20 cellular contexts compared by ENCODE assay signal in genomic region chr7:17631061-17631460, GRCh38.
DNase-seq lines count a peak whose midpoint lies in the region; ATAC-seq, FAIRE-seq and TF ChIP-seq lines count a peak whose summit lies in the region.
"Had no signal": no experiment of that assay in that cellular context is flagged by ENCODE, and none has a peak within 500 bp of the region (broad histone marks: within the 10 kb centered on the region; RNA-seq: fewer than 3 reads in every experiment).

No MANE protein-coding gene starts in this region.

- in situ Hi-C loops in IMR-90 (cut with MboI; ENCODE audit: low sequenced_read_pairs), result no loop called here

- H3K18ac ChIP-seq in IMR-90 (ENCODE audit: low read depth, low read length), result no peak overlapping the region

- no peak overlapping the region for H2AFZ ChIP-seq in IMR-90 (replicated peaks; ENCODE audit: low read length, poor library complexity)

- no peak overlapping the region for H3K4me3 Mint-ChIP-seq in stimulated activated memory B cell treated with anti-CD40 and anti-IgM and Interleukin-4, amounts not matched to agents 10 μg/mL and 1 μg/mL and 100 μg/mL, for 72 hours
- H3K4me3 Mint-ChIP-seq: B cell; CD4-positive, alpha-beta T cell; CD8-positive, alpha-beta T cell had no signal

- no peaks in the 10 kb centered on the region for H3K27me3 Mint-ChIP-seq in stimulated activated memory B cell treated with anti-CD40 and anti-IgM and Interleukin-4, amounts not matched to agents 10 μg/mL and 1 μg/mL and 100 μg/mL, for 72 hours
- H3K27me3 Mint-ChIP-seq: B cell; CD4-positive, alpha-beta T cell had no signal

- H4K5ac ChIP-seq in IMR-90 (ENCODE audit: low read depth, low read length), result no peak overlapping the region

- no peak overlapping the region for H3K23ac ChIP-seq in IMR-90 (ENCODE audit: low read depth, low read length)

- POLR2A ChIA-PET in A549 (lab: Yijun Ruan, JAX) (no interaction called here), IMR-90 (lab: Charles Lee; ENCODE audit: unreplicated experiment) (no interaction called here)

- dilution Hi-C loops in IMR-90 (cut with HindIII; ENCODE audit: low sequenced_read_pairs, unreplicated experiment), result no loop called here

- H2BK120ac ChIP-seq in IMR-90 (ENCODE audit: low read depth, low read length), result no peak overlapping the region

- no peak overlapping the region for H3K4ac ChIP-seq in IMR-90 (ENCODE audit: low read depth, low read length)

- H4K20me1 ChIP-seq in IMR-90 (ENCODE audit: insufficient read depth, low read length), result no peaks in the 10 kb centered on the region
- H4K20me1 ChIP-seq: BLaER1 treated with 17β-estradiol and CSF1 and Interleukin-3, amounts not matched to agents 10 nM and 100 nM had no signal

- no peak for ATAC-seq in A549
- no peak for ATAC-seq in IMR-90 (ENCODE audit: low read depth)
- peak; percentile 14 for ATAC-seq in stimulated activated memory B cell treated with anti-CD40 and anti-IgM and Interleukin-4, amounts not matched to agents 10 μg/mL and 1 μg/mL and 100 μg/mL, for 72 hours
- ATAC-seq in omental fat pad (ENCODE audit: low FRiP score), result no peak
- ATAC-seq: CD8-positive, alpha-beta T cell had no signal

- no peak overlapping the region for H3K27ac Mint-ChIP-seq in stimulated activated memory B cell treated with anti-CD40 and anti-IgM and Interleukin-4, amounts not matched to agents 10 μg/mL and 1 μg/mL and 100 μg/mL, for 72 hours
- H3K27ac Mint-ChIP-seq: B cell; CD4-positive, alpha-beta T cell; CD8-positive, alpha-beta T cell had no signal

- H3K56ac ChIP-seq in IMR-90 (ENCODE audit: extremely low read depth, insufficient read depth, low read length), result no peak overlapping the region

- H3K4me3 ChIP-seq in A549 (no peak overlapping the region), IMR-90 (ENCODE audit: insufficient read depth, low read depth, low read length) (no peak overlapping the region)
- H3K4me3 ChIP-seq: BLaER1 treated with 17β-estradiol and CSF1 and Interleukin-3, amounts not matched to agents 10 nM and 100 nM had no signal

- TF ChIP-seq CTCF in A549 (IDR thresholded peaks at IDR 0.05) (no peak), IMR-90 (conservative IDR thresholded peaks at IDR 0.05; ENCODE audit: low read depth, low read length) (no peak), omental fat pad (IDR thresholded peaks at IDR 0.05) (no peak)

- H3K4me1 ChIP-seq in A549 (peaks cover 13% of the 10 kb centered on the region; the same call in 2 of the 3 replicates), IMR-90 (ENCODE audit: control insufficient read depth, insufficient read depth, low read length) (no peaks in the 10 kb centered on the region)

- no peaks in the 10 kb centered on the region for H3K36me3 Mint-ChIP-seq in stimulated activated memory B cell treated with anti-CD40 and anti-IgM and Interleukin-4, amounts not matched to agents 10 μg/mL and 1 μg/mL and 100 μg/mL, for 72 hours
- H3K36me3 Mint-ChIP-seq: CD8-positive, alpha-beta T cell had no signal

- H2AK9ac ChIP-seq in IMR-90 (replicated peaks; ENCODE audit: low read depth, low read length, poor library complexity), result no peak overlapping the region

- 89% methylated on average over 3 of the region's 3 CpGs for WGBS in A549 (ENCODE audit: missing lambda C conversion rate)
- no CpG with 5 or more reads among the region's 3 CpGs for WGBS in IMR-90 (ENCODE audit: extremely low coverage in 2 of 2, insufficient read length in 1 of 2), 2 experiments

- H3K9me1 ChIP-seq in IMR-90 (ENCODE audit: insufficient read depth, low read length), result peaks cover 5% of the 10 kb centered on the region; the same call in 1 of the 2 replicates

- TF ChIP-seq RAD21 in A549 (conservative IDR thresholded peaks at IDR 0.05 in 1 of 2, IDR thresholded peaks at IDR 0.05 in 1 of 2) (no peak), IMR-90 (IDR thresholded peaks at IDR 0.05; ENCODE audit: low read length) (no peak)

- H4K91ac ChIP-seq in IMR-90 (ENCODE audit: insufficient read depth, low read depth, low read length), result no peak overlapping the region

- peaks cover 3% of the 10 kb centered on the region for H3K9me3 Mint-ChIP-seq in stimulated activated memory B cell treated with anti-CD40 and anti-IgM and Interleukin-4, amounts not matched to agents 10 μg/mL and 1 μg/mL and 100 μg/mL, for 72 hours
- H3K9me3 Mint-ChIP-seq: CD4-positive, alpha-beta T cell; CD8-positive, alpha-beta T cell had no signal

- no peak overlapping the region for H3K9ac ChIP-seq in IMR-90 (ENCODE audit: low read depth, low read length)
- H3K9ac ChIP-seq: BLaER1 treated with 17β-estradiol and CSF1 and Interleukin-3, amounts not matched to agents 10 nM and 100 nM had no signal

- H2BK5ac ChIP-seq in IMR-90 (ENCODE audit: low read depth, low read length, poor library complexity, severe bottlenecking), result no peak overlapping the region

- DNase-seq in A549 (ENCODE audit: low read depth in 1 of 2, low spot score in 1 of 2) (no peak), IMR-90 (no peak), epidermal melanocyte (ENCODE audit: insufficient read length, low spot score) (no peak), omental fat pad (ENCODE audit: low spot score) (no peak)
- DNase-seq: 8988T; AML-193; Caco-2; Calu3; CD4-positive, alpha-beta T cell; CD8-positive, alpha-beta T cell; DMS79 treated with DMSO at 0.1 percent for 48 hours; GF-D8 had no signal

- no peak overlapping the region for H2BK20ac ChIP-seq in IMR-90 (ENCODE audit: low read depth, low read length)

- no peak overlapping the region for H2AK5ac ChIP-seq in IMR-90 (ENCODE audit: low read depth, low read length)

- no peaks in the 10 kb centered on the region for H3K27me3 ChIP-seq in IMR-90 (ENCODE audit: control insufficient read depth, insufficient read depth, low read length)
- H3K27me3 ChIP-seq: BLaER1 treated with 17β-estradiol and CSF1 and Interleukin-3, amounts not matched to agents 10 nM and 100 nM had no signal

- H4K8ac ChIP-seq in IMR-90 (ENCODE audit: low read depth in 2 of 2, low read length in 2 of 2), result no peak overlapping the region

- H3K9me3 ChIP-seq in A549, result no peaks in the 10 kb centered on the region
- no peaks in the 10 kb centered on the region for H3K9me3 ChIP-seq in IMR-90 (ENCODE audit: control insufficient read depth, insufficient read depth, low read length)
- H3K9me3 ChIP-seq: BLaER1 treated with 17β-estradiol and CSF1 and Interleukin-3, amounts not matched to agents 10 nM and 100 nM had no signal

- H3K27ac ChIP-seq in A549, result no peak overlapping the region
- no peak overlapping the region for H3K27ac ChIP-seq in IMR-90 (ENCODE audit: insufficient read depth, low read length)
- H3K27ac ChIP-seq: BLaER1 treated with 17β-estradiol and CSF1 and Interleukin-3, amounts not matched to agents 10 nM and 100 nM; C4-2B had no signal

- no peaks in the 10 kb centered on the region for H3K79me1 ChIP-seq in IMR-90 (ENCODE audit: low read depth in 1 of 2, low read length in 2 of 2)

- no peak overlapping the region for H2BK15ac ChIP-seq in IMR-90 (ENCODE audit: low read depth, low read length)

- H3K14ac ChIP-seq in IMR-90 (replicated peaks; ENCODE audit: low read depth, low read length), result no peak overlapping the region

- H3K4me2 ChIP-seq in A549 (no peak overlapping the region), IMR-90 (ENCODE audit: low read depth, low read length) (no peak overlapping the region)
- H3K4me2 ChIP-seq: BLaER1 treated with 17β-estradiol and CSF1 and Interleukin-3, amounts not matched to agents 10 nM and 100 nM had no signal

- no peaks in the 10 kb centered on the region for H3K4me1 Mint-ChIP-seq in stimulated activated memory B cell treated with anti-CD40 and anti-IgM and Interleukin-4, amounts not matched to agents 10 μg/mL and 1 μg/mL and 100 μg/mL, for 72 hours
- H3K4me1 Mint-ChIP-seq: B cell had no signal

- no peak for TF ChIP-seq EP300 in A549 (IDR thresholded peaks at IDR 0.05)

- no TSS peak for BruUV-seq in IMR-90 (replicated peaks; lab: Mats Ljungman, UMichigan)

- no peak for FAIRE-seq in A549 (lab: Jason Lieb, UNC)
- FAIRE-seq: A204.1, D721Med, G401.6, GM12891 had no signal

- CTCF ChIA-PET in A549 (lab: Yijun Ruan, JAX) (interaction anchor here (1.0 to 1.3 kb wide), 2 partner anchors 11 to 15 kb away, joined by 3 to 6 read pairs; no protein-coding TSS in a partner anchor), IMR-90 (lab: Yijun Ruan, JAX) (no interaction called here)

- intact Hi-C loops in IMR-90 (cut with micrococcal nuclease), result no loop called here

- no peaks in the 10 kb centered on the region for H3K36me3 ChIP-seq in IMR-90 (ENCODE audit: control insufficient read depth, insufficient read depth, low read length)
- H3K36me3 ChIP-seq: BLaER1 treated with 17β-estradiol and CSF1 and Interleukin-3, amounts not matched to agents 10 nM and 100 nM had no signal

- TF ChIP-seq POLR2A in A549 (IDR thresholded peaks at IDR 0.05; ENCODE audit: low read length), result no peak
- TF ChIP-seq POLR2A in IMR-90 (IDR thresholded peaks at IDR 0.05; ENCODE audit: low read depth, low read length), result no peak

TF ChIP-seq in A549, 52 proteins besides CTCF, POLR2A, EP300 and RAD21:
- TF ChIP-seq MAFK (IDR thresholded peaks at IDR 0.05; ENCODE audit: partially characterized antibody) (peak; percentile 80), KDM5A (IDR thresholded peaks at IDR 0.05) (no peak), ZNF302 (CRISPR knock-in tag; IDR thresholded peaks at IDR 0.05) (no peak), MAX (IDR thresholded peaks at IDR 0.05) (no peak), KDM1A (IDR thresholded peaks at IDR 0.05; ENCODE audit: low read depth) (no peak), ZSCAN20 (CRISPR knock-in tag; IDR thresholded peaks at IDR 0.05) (no peak)

TF ChIP-seq in IMR-90, 13 proteins besides CTCF, POLR2A, EP300 and RAD21:
- TF ChIP-seq MAFK (IDR thresholded peaks at IDR 0.05; ENCODE audit: low read depth, low read length), result peak; percentile 68
- TF ChIP-seq MXI1 (IDR thresholded peaks at IDR 0.05; ENCODE audit: borderline replicate concordance, low read depth, low read length), result no peak
- TF ChIP-seq CEBPB (IDR thresholded peaks at IDR 0.05; ENCODE audit: low read depth, low read length), result no peak
